1 cellular context compared by ENCODE assay signal in genomic region chr22:32005453-32005852, GRCh38.
TF ChIP-seq lines count a peak whose summit lies in the region.

No MANE protein-coding gene starts in this region.

TF ChIP-seq in SK-N-SH, 30 proteins besides CTCF, POLR2A, EP300 and RAD21 (continued from another document):
- TF ChIP-seq PBX3 (IDR thresholded peaks at IDR 0.05) (no peak), TAF1 (IDR thresholded peaks at IDR 0.05; ENCODE audit: borderline replicate concordance, low read depth, low read length) (no peak), TCF12 (IDR thresholded peaks at IDR 0.05) (no peak), SIN3A (IDR thresholded peaks at IDR 0.05; ENCODE audit: borderline replicate concordance, low read depth, low read length) (no peak), RXRA (IDR thresholded peaks at IDR 0.05; ENCODE audit: borderline replicate concordance, low read depth) (no peak), IRF3 (IDR thresholded peaks at IDR 0.05; ENCODE audit: low read depth, low read length) (no peak), POLR2AphosphoS5 (IDR thresholded peaks at IDR 0.05; ENCODE audit: low read depth, low read length) (no peak), ZBTB33 (IDR thresholded peaks at IDR 0.05; ENCODE audit: borderline replicate concordance, low read depth) (no peak), RFX5 (IDR thresholded peaks at IDR 0.05; ENCODE audit: low read length) (no peak), CHD2 (IDR thresholded peaks at IDR 0.05; ENCODE audit: low read length, partially characterized antibody) (no peak), YY1 (IDR thresholded peaks at IDR 0.05; ENCODE audit: low read depth) (no peak), MEF2A (IDR thresholded peaks at IDR 0.05; ENCODE audit: borderline replicate concordance, low read depth) (no peak), FOXJ3 (CRISPR knock-in tag; IDR thresholded peaks at IDR 0.05) (no peak), GABPA (IDR thresholded peaks at IDR 0.05; ENCODE audit: low read depth) (no peak), GATA2 (CRISPR knock-in tag; IDR thresholded peaks at IDR 0.05) (no peak), SMC3 (IDR thresholded peaks at IDR 0.05; ENCODE audit: low read depth, low read length) (no peak), MAX (IDR thresholded peaks at IDR 0.05; ENCODE audit: low read depth) (no peak)
